In genomic region chr2:130327703-130328527, GRCh38 we compare ENCODE assay signal across 11 cellular contexts. TPM values are rescaled to one million over a fixed set of nuclear protein-coding genes. Genes with fewer than 3 reads are reported as not detected.
DNase-seq lines count a peak whose midpoint lies in the region; ATAC-seq, FAIRE-seq and TF ChIP-seq lines count a peak whose summit lies in the region.
"Had no signal": no experiment of that assay in that cellular context is flagged by ENCODE, and none has a peak within 500 bp of the region (broad histone marks: within the 10 kb centered on the region; RNA-seq: fewer than 3 reads in every experiment).

No MANE protein-coding gene starts in this region.

- H3K27ac Mint-ChIP-seq in H9, result no peak overlapping the region
- H3K27ac Mint-ChIP-seq: stimulated activated naive B cell treated with anti-CD40 and anti-IgM and Interleukin-4, amounts not matched to agents 10 μg/mL and 1 μg/mL and 100 μg/mL, for 72 hours had no signal

- H3K4me1 Mint-ChIP-seq in H9, result peaks cover 12% of the 10 kb centered on the region in 2 experiments
- H3K4me1 Mint-ChIP-seq: stimulated activated naive B cell treated with anti-CD40 and anti-IgM and Interleukin-4, amounts not matched to agents 10 μg/mL and 1 μg/mL and 100 μg/mL, for 72 hours had no signal

- no peaks in the 10 kb centered on the region for H3K23me2 ChIP-seq in H9 (ENCODE audit: insufficient read length, low read depth, low read length, poor library complexity, severe bottlenecking)

- H2AK5ac ChIP-seq in H9 (ENCODE audit: insufficient read length, low read length) (no peak overlapping the region), trophoblast cell (ENCODE audit: low read length) (no peak overlapping the region)

- H3K56ac ChIP-seq in H9 (ENCODE audit: insufficient read length, low read depth, low read length), result no peak overlapping the region

- H3K9me3 Mint-ChIP-seq in H9, result peaks cover 0 to 6% of the 10 kb centered on the region in 2 experiments; a peak in 2 of 5 replicates
- H3K9me3 Mint-ChIP-seq: stimulated activated naive B cell treated with anti-CD40 and anti-IgM and Interleukin-4, amounts not matched to agents 10 μg/mL and 1 μg/mL and 100 μg/mL, for 72 hours had no signal

- no peaks in the 10 kb centered on the region for H3K4me1 ChIP-seq in H9 (ENCODE audit: insufficient read depth, low read length)
- peaks cover 11 to 13% of the 10 kb centered on the region in 2 experiments for H3K4me1 ChIP-seq in trophoblast cell (ENCODE audit: control insufficient read depth in 1 of 2, insufficient read depth in 2 of 2, low read length in 2 of 2)
- no peaks in the 10 kb centered on the region for H3K4me1 ChIP-seq in small intestine (ENCODE audit: control insufficient read depth in 2 of 2, insufficient read depth in 1 of 2, low read depth in 1 of 2, low read length in 1 of 2)

- H3K79me1 ChIP-seq in H9 (ENCODE audit: insufficient read depth, low read depth, low read length, poor library complexity, severe bottlenecking) (no peaks in the 10 kb centered on the region), trophoblast cell (ENCODE audit: low read length) (peaks cover 3% of the 10 kb centered on the region)

- ATAC-seq in HG02642 (IDR thresholded peaks at IDR 0.05; ENCODE audit: poor library complexity, unreplicated experiment), result no peak
- ATAC-seq: body of pancreas; gastroesophageal sphincter; stimulated activated naive B cell treated with anti-CD40 and anti-IgM and Interleukin-4, amounts not matched to agents 10 μg/mL and 1 μg/mL and 100 μg/mL, for 72 hours had no signal

- H3K23ac ChIP-seq in H9 (ENCODE audit: insufficient read length, low read depth, low read length), result no peak overlapping the region
- no peak overlapping the region for H3K23ac ChIP-seq in trophoblast cell (ENCODE audit: low read length)

- no peak overlapping the region for H3T11ph ChIP-seq in H9 (ENCODE audit: low read length)

- peak overlapping the region; percentile 6 for H4K12ac ChIP-seq in trophoblast cell (ENCODE audit: low read depth, low read length)

- no peak overlapping the region for H4K5ac ChIP-seq in H9 (ENCODE audit: insufficient read length, low read depth, low read length)

- H3K9me3 ChIP-seq in H9 (ENCODE audit: control insufficient read depth, low read depth, low read length), result no peaks in the 10 kb centered on the region
- H3K9me3 ChIP-seq in trophoblast cell (ENCODE audit: insufficient read depth, low read depth, low read length), result no peaks in the 10 kb centered on the region
- no peaks in the 10 kb centered on the region for H3K9me3 ChIP-seq in small intestine (ENCODE audit: control insufficient read depth, low read depth)
- H3K9me3 ChIP-seq: body of pancreas, gastroesophageal sphincter had no signal

- H3K4ac ChIP-seq in H9 (ENCODE audit: low read depth, low read length) (no peak overlapping the region), trophoblast cell (ENCODE audit: low read depth, low read length) (peak overlapping the region; percentile 17)

- no peak overlapping the region for H4K91ac ChIP-seq in H9 (ENCODE audit: insufficient read length, low read depth, low read length)
- peak overlapping the region; percentile 75 for H4K91ac ChIP-seq in trophoblast cell (ENCODE audit: low read depth, low read length)

- peaks cover 0 to 2% (median 0%) of the 10 kb centered on the region in 3 experiments; a peak in 1 of 7 replicates for H3K36me3 Mint-ChIP-seq in H9 (ENCODE audit: insufficient read depth in 1 of 3, low read depth in 3 of 3)
- H3K36me3 Mint-ChIP-seq: stimulated activated naive B cell treated with anti-CD40 and anti-IgM and Interleukin-4, amounts not matched to agents 10 μg/mL and 1 μg/mL and 100 μg/mL, for 72 hours had no signal

- H3K9ac ChIP-seq in H9 (ENCODE audit: extremely low read depth, insufficient read length, low read length) (no peak overlapping the region), trophoblast cell (ENCODE audit: low read length) (no peak overlapping the region)

- H3K18ac ChIP-seq in H9 (ENCODE audit: insufficient read length, low read depth, low read length) (no peak overlapping the region), trophoblast cell (ENCODE audit: low read length) (no peak overlapping the region)

- H3K4me3 ChIP-seq in fibroblast of mammary gland (ENCODE audit: control insufficient read depth, low read depth, low read length) (no peak overlapping the region), trophoblast cell (ENCODE audit: low read depth, low read length) (no peak overlapping the region), small intestine (ENCODE audit: low read depth in 1 of 2, low read length in 2 of 2) (no peak overlapping the region)
- H3K4me3 ChIP-seq: body of pancreas, gastroesophageal sphincter had no signal

- H3K27ac ChIP-seq in H9 (ENCODE audit: insufficient read length, low read depth, low read length) (no peak overlapping the region), trophoblast cell (ENCODE audit: low read depth, low read length) (peak overlapping the region; percentile 28), small intestine (ENCODE audit: low read depth in 1 of 2, low read length in 1 of 2) (no peak overlapping the region)
- H3K27ac ChIP-seq: body of pancreas, gastroesophageal sphincter had no signal

- H4K20me1 ChIP-seq in H9 (ENCODE audit: control insufficient read depth, insufficient read depth, insufficient read length), result no peaks in the 10 kb centered on the region

- H2BK20ac ChIP-seq in H9 (ENCODE audit: low read depth, low read length, poor library complexity, severe bottlenecking), result no peak overlapping the region

- no CpG with 5 or more reads among the region's 43 CpGs for WGBS in H9 (ENCODE audit: extremely low coverage, insufficient read length, low lambda C conversion rate)
- WGBS in trophoblast cell (ENCODE audit: extremely low coverage, insufficient coverage, insufficient read length), result no CpG with 5 or more reads among the region's 43 CpGs
- WGBS in small intestine, 3 donors, result 72 to 79% (median 77%) methylated on average over 32 to 43 of the region's 43 CpGs

- peaks cover 61% of the 10 kb centered on the region for H3K27me3 Mint-ChIP-seq in H9 (ENCODE audit: low read depth)

- peak overlapping the region; percentile 48 to 55 for H3K4me3 Mint-ChIP-seq in H9
- H3K4me3 Mint-ChIP-seq: stimulated activated naive B cell treated with anti-CD40 and anti-IgM and Interleukin-4, amounts not matched to agents 10 μg/mL and 1 μg/mL and 100 μg/mL, for 72 hours had no signal

- peak; percentile 57 for FAIRE-seq in RCC 7860 (lab: Jason Lieb, UNC)
- FAIRE-seq in small intestine (lab: Jason Lieb, UNC), result no peak

- no peak overlapping the region for H2BK15ac ChIP-seq in H9 (ENCODE audit: low read depth, low read length)

- no peak overlapping the region for H4K8ac ChIP-seq in H9 (replicated peaks; ENCODE audit: insufficient read length, low read depth, low read length)
- H4K8ac ChIP-seq in trophoblast cell (ENCODE audit: low read depth, low read length), result peak overlapping the region; percentile 44

- no peak overlapping the region for H3K14ac ChIP-seq in H9 (ENCODE audit: insufficient read depth, low read length)
- peak overlapping the region; percentile 56 for H3K14ac ChIP-seq in trophoblast cell (ENCODE audit: low read length)

- H2BK120ac ChIP-seq in H9 (ENCODE audit: low read depth, low read length, poor library complexity, severe bottlenecking) (no peak overlapping the region), trophoblast cell (ENCODE audit: insufficient read depth, low read length, poor library complexity) (peak overlapping the region; percentile 12)

- peak; percentile 57 for TF ChIP-seq CTCF in H9 (conservative IDR thresholded peaks at IDR 0.05)
- no peak for TF ChIP-seq CTCF in fibroblast of mammary gland (conservative IDR thresholded peaks at IDR 0.05; ENCODE audit: control insufficient read depth, insufficient read depth, low read depth, low read length)

- no peaks in the 10 kb centered on the region for H3K79me2 ChIP-seq in H9 (ENCODE audit: insufficient read depth, low read length)
- no peaks in the 10 kb centered on the region for H3K79me2 ChIP-seq in trophoblast cell (ENCODE audit: control insufficient read depth, insufficient read depth, low read length, poor library complexity)

- no peaks in the 10 kb centered on the region for H3K36me3 ChIP-seq in trophoblast cell (ENCODE audit: control insufficient read depth in 1 of 2, insufficient read depth in 2 of 2, low read length in 2 of 2)
- no peaks in the 10 kb centered on the region for H3K36me3 ChIP-seq in small intestine (ENCODE audit: control insufficient read depth in 2 of 2, insufficient read depth in 2 of 2, low read length in 2 of 2)
- H3K36me3 ChIP-seq: gastroesophageal sphincter had no signal

- no peak overlapping the region for H2BK5ac ChIP-seq in H9 (ENCODE audit: insufficient read length, low read length)
- H2BK5ac ChIP-seq in trophoblast cell (ENCODE audit: low read depth, low read length, poor library complexity), result peak overlapping the region; percentile 49

- no peak overlapping the region for H2BK12ac ChIP-seq in H9 (ENCODE audit: insufficient read length, low read depth, low read length)
- H2BK12ac ChIP-seq in trophoblast cell (ENCODE audit: low read length), result peak overlapping the region; percentile 29

- H3K4me2 ChIP-seq in H9 (ENCODE audit: insufficient read depth, insufficient read length, low read length) (no peak overlapping the region), trophoblast cell (ENCODE audit: low read length) (no peak overlapping the region)

- DNase-seq in H9, result peak; percentile 83
- DNase-seq in RCC 7860 (ENCODE audit: low spot score), result peak; percentile 60
- peak; percentile 43 for DNase-seq in fibroblast of mammary gland (ENCODE audit: low read depth)
- peak in 1 of 2 donors; percentile 27 for DNase-seq in trophoblast cell
- DNase-seq in activated effector memory CD4-positive, alpha-beta T cell treated with Interleukin-2 at 50 U/mL for 16 hours, result no peak
- no peak for DNase-seq in DMS53 treated with DMSO at 0.1 percent for 48 hours (lab: John Stamatoyannopoulos, UW; ENCODE audit: unreplicated experiment)
- DNase-seq in small intestine, result no peak
- DNase-seq: body of pancreas; stimulated activated naive B cell treated with anti-CD40 and anti-IgM and Interleukin-4, amounts not matched to agents 10 μg/mL and 1 μg/mL and 100 μg/mL, for 72 hours had no signal

- no peak overlapping the region for H2AFZ ChIP-seq in H9 (ENCODE audit: low read length)
- no peak overlapping the region for H2AFZ ChIP-seq in trophoblast cell (ENCODE audit: insufficient read depth, low read length, poor library complexity)

- H3K27me3 ChIP-seq in H9 (ENCODE audit: insufficient read depth, low read length) (no peaks in the 10 kb centered on the region), trophoblast cell (ENCODE audit: insufficient read depth, low read length) (no peaks in the 10 kb centered on the region), small intestine (ENCODE audit: control insufficient read depth in 2 of 2, insufficient read depth in 2 of 2, low read length in 2 of 2) (peaks cover 0 to 2% of the 10 kb centered on the region in 2 donors)
- H3K27me3 ChIP-seq: body of pancreas had no signal

RNA-seq across cellular contexts. Expression of gene IMP4, which starts 14.8 kb away (rescaled TPM):
- 92.9 and 101 TPM in 2 replicates for total RNA-seq in H9 (2021)
- 46.6 and 47.8 TPM in 2 replicates for polyA plus RNA-seq in trophoblast cell (2013)
- polyA plus RNA-seq in small intestine, result 10 to 100 TPM; 57.9 to 77.7 (median 66.5) TPM

RNA-seq across cellular contexts. Expression of gene PTPN18, which starts 27.9 kb away (rescaled TPM):
- total RNA-seq in H9 (2021), result 13.0 and 16.3 TPM in 2 replicates
- polyA plus RNA-seq in trophoblast cell (2013), result 10.6 and 12.1 TPM in 2 replicates
- polyA plus RNA-seq in small intestine, result 100 to 1,000 TPM in 1 of 3 donors, 10 to 100 TPM in 2; 58.6 to 105 (median 63.2) TPM

Comparison
In these comparisons a context has a peak if more than half of its experiments do, and no peak if none do; other contexts are left out.
1. DNase-seq: peak in H9 (single experiment), RCC 7860 (single experiment) and fibroblast of mammary gland (single experiment); none in activated effector memory CD4-positive, alpha-beta T cell treated with Interleukin-2 at 50 U/mL for 16 hours (single experiment), DMS53 treated with DMSO at 0.1 percent for 48 hours (single experiment) and small intestine (single experiment).